Comparison of ENCODE assay signal across 6 cellular contexts in genomic region chr4:181938641-181939040, GRCh38.
"Had no signal": no experiment of that assay in that cellular context is flagged by ENCODE, and none has a peak within 500 bp of the region (broad histone marks: within the 10 kb centered on the region; RNA-seq: fewer than 3 reads in every experiment).

No MANE protein-coding gene starts in this region.

- H3K4me3 ChIP-seq: GM23248, HAP-1 had no signal

- H3K9me3 ChIP-seq: HAP-1 had no signal

- H3K36me3 ChIP-seq: HAP-1 had no signal

- H3K27ac ChIP-seq: GM23248, HL-60 had no signal

- DNase-seq: GOT3 had no signal

- ATAC-seq: HCT116, HepG2 had no signal
